In the genomic region with DNA sequence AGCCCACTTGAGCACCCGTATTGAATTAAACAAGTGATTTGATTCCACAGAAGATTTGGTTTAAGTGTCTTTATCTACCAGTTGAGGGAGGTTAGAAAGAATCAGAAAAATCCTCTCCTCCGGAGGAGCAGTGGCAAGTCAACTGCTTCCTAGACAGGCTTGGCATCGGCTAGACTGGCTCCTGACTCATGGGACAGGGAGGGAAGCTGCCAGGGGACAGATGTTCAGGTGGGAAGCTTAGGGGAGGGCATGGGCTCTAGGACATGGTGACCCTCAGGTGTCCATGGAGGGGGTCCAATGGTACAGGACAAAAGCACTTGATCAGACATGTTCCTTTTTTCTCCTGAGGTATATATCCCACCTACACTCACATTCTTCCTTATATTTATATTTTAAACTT, we compare ENCODE assay signal across 24 cellular contexts.
DNase-seq lines count a peak whose midpoint lies in the region; ATAC-seq and TF ChIP-seq lines count a peak whose summit lies in the region.
"Had no signal": no experiment of that assay in that cellular context is flagged by ENCODE, and none has a peak within 500 bp of the region (broad histone marks: within the 10 kb centered on the region; RNA-seq: fewer than 3 reads in every experiment).

No MANE protein-coding gene starts in this region.

- CTCF ChIA-PET in activated CD8-positive, alpha-beta T cell treated with anti-CD3 and anti-CD28 coated beads, Interleukin-2, amount 10 ng/mL, durations not matched to agents 7 days and 5 days (lab: Charles Lee): interaction anchor here (0.7 to 3.5 kb wide), 6 partner anchors 11 to 455 kb away, joined by 3 to 17 read pairs (median 4); no protein-coding TSS in a partner anchor
- CTCF ChIA-PET in activated CD8-positive, alpha-beta T cell treated with anti-CD3 and anti-CD28 coated beads for 36 hours (lab: Charles Lee): interaction anchor here (0.7 to 3.4 kb wide), 4 partner anchors 8 to 167 kb away, joined by 3 to 28 read pairs (median 4); no protein-coding TSS in a partner anchor
- CTCF ChIA-PET in PC-3 (lab: Charles Lee): interaction anchor here (0.7 kb wide), 1 partner anchor 28 kb away, joined by 3 read pairs; no protein-coding TSS in a partner anchor

- ATAC-seq in activated CD8-positive, alpha-beta T cell treated with anti-CD3 and anti-CD28 coated beads, Interleukin-2, amount 10 ng/mL, durations not matched to agents 7 days and 5 days: no peak
- ATAC-seq in activated CD8-positive, alpha-beta T cell treated with anti-CD3 and anti-CD28 coated beads for 36 hours: no peak
- peak; percentile 31; the same call in 1 of the 2 replicates for ATAC-seq in PC-3
- ATAC-seq: Right ventricle myocardium inferior; SK-N-SH treated with all-trans-retinoic acid at 6 μM for 48 hours; stimulated activated naive CD8-positive, alpha-beta T cell treated with anti-CD3 and anti-CD28 coated beads, Interleukin-15, Interleukin-2, amounts not matched to agents 100 U/mL and 50 U/mL, for 24 hours; T-helper 17 cell had no signal

- WGBS in endodermal cell (ENCODE audit: insufficient coverage in 1 of 2, insufficient read length in 1 of 2), 2 experiments: 97 to 100% methylated on average over 3 of the region's 3 CpGs
- 82 to 83% methylated on average over 3 of the region's 3 CpGs for WGBS in thyroid gland, 2 donors

- no TSS peak for BruUV-seq in PC-3 (replicated peaks; lab: Mats Ljungman, UMichigan)

- intact Hi-C loops in activated CD8-positive, alpha-beta T cell treated with anti-CD3 and anti-CD28 coated beads for 36 hours (cut with micrococcal nuclease): no loop called here
- intact Hi-C loops in CD14-positive monocyte (cut with micrococcal nuclease): no loop called here
- intact Hi-C loops in PC-3 (cut with micrococcal nuclease): no loop called here
- intact Hi-C loops in thyroid gland (cut with DNase I): no loop called here

- H3K9me3 Mint-ChIP-seq in activated CD8-positive, alpha-beta T cell treated with anti-CD3 and anti-CD28 coated beads, Interleukin-2, amount 10 ng/mL, durations not matched to agents 7 days and 5 days (ENCODE audit: insufficient read depth): no peaks in the 10 kb centered on the region
- no peaks in the 10 kb centered on the region for H3K9me3 Mint-ChIP-seq in activated CD8-positive, alpha-beta T cell treated with anti-CD3 and anti-CD28 coated beads for 36 hours
- H3K9me3 Mint-ChIP-seq in CD14-positive monocyte: no peaks in the 10 kb centered on the region
- no peaks in the 10 kb centered on the region for H3K9me3 Mint-ChIP-seq in endodermal cell
- H3K9me3 Mint-ChIP-seq: activated CD4-positive, alpha-beta memory T cell treated with anti-CD3 and anti-CD28 coated beads for 36 hours; neural progenitor cell had no signal

- H4K20me1 ChIP-seq in PC-3 (ENCODE audit: low read length): no peaks in the 10 kb centered on the region
- no peaks in the 10 kb centered on the region for H4K20me1 ChIP-seq in MM.1S (ENCODE audit: insufficient read depth, low read length)

- H3K36me3 Mint-ChIP-seq in activated CD8-positive, alpha-beta T cell treated with anti-CD3 and anti-CD28 coated beads, Interleukin-2, amount 10 ng/mL, durations not matched to agents 7 days and 5 days (ENCODE audit: low read depth): peaks cover 74% of the 10 kb centered on the region
- H3K36me3 Mint-ChIP-seq in activated CD8-positive, alpha-beta T cell treated with anti-CD3 and anti-CD28 coated beads for 36 hours (ENCODE audit: low read depth): peaks cover 24% of the 10 kb centered on the region
- peaks cover 92 to 97% of the 10 kb centered on the region in 2 donors for H3K36me3 Mint-ChIP-seq in CD14-positive monocyte
- peaks cover 81% of the 10 kb centered on the region for H3K36me3 Mint-ChIP-seq in endodermal cell (ENCODE audit: low read depth)

- H3K36me3 ChIP-seq in PC-3 (ENCODE audit: low read depth, low read length) (peaks cover 91% of the 10 kb centered on the region), endodermal cell (ENCODE audit: control insufficient read depth, insufficient read depth, low read length) (peaks cover 98% of the 10 kb centered on the region), thyroid gland (peaks cover 14 to 35% of the 10 kb centered on the region in 2 donors), MM.1S (replicated peaks; ENCODE audit: insufficient read depth, low read length) (no peaks in the 10 kb centered on the region)

- no peaks in the 10 kb centered on the region for H3K4me1 ChIP-seq in PC-3 (ENCODE audit: insufficient read depth, low read length)
- no peaks in the 10 kb centered on the region for H3K4me1 ChIP-seq in endodermal cell (ENCODE audit: control insufficient read depth, insufficient read depth, low read length)
- H3K4me1 ChIP-seq in thyroid gland: no peaks in the 10 kb centered on the region
- H3K4me1 ChIP-seq in MM.1S (ENCODE audit: low read length): no peaks in the 10 kb centered on the region
- H3K4me1 ChIP-seq: neural progenitor cell had no signal

- no peaks in the 10 kb centered on the region for H3K27me3 ChIP-seq in PC-3 (ENCODE audit: low read length)
- no peaks in the 10 kb centered on the region for H3K27me3 ChIP-seq in endodermal cell (ENCODE audit: control insufficient read depth, insufficient read depth, low read length, poor library complexity, severe bottlenecking)
- no peaks in the 10 kb centered on the region for H3K27me3 ChIP-seq in thyroid gland
- H3K27me3 ChIP-seq in MM.1S (replicated peaks; ENCODE audit: insufficient read depth, low read length): no peaks in the 10 kb centered on the region
- H3K27me3 ChIP-seq: hepatocyte, neural progenitor cell had no signal

- TF ChIP-seq CTCF in activated CD8-positive, alpha-beta T cell treated with anti-CD3 and anti-CD28 coated beads for 36 hours (IDR thresholded peaks at IDR 0.05): no peak
- TF ChIP-seq CTCF in CD14-positive monocyte (IDR thresholded peaks at IDR 0.05) (no peak), PC-3 (conservative IDR thresholded peaks at IDR 0.05; ENCODE audit: low read depth, low read length) (no peak), endodermal cell (conservative IDR thresholded peaks at IDR 0.05) (no peak), thyroid gland (IDR thresholded peaks at IDR 0.05) (no peak), MM.1S (IDR thresholded peaks at IDR 0.05; ENCODE audit: low read length) (no peak)

- H3K27me3 Mint-ChIP-seq in activated CD8-positive, alpha-beta T cell treated with anti-CD3 and anti-CD28 coated beads, Interleukin-2, amount 10 ng/mL, durations not matched to agents 7 days and 5 days (ENCODE audit: low read depth): no peaks in the 10 kb centered on the region
- no peaks in the 10 kb centered on the region for H3K27me3 Mint-ChIP-seq in activated CD8-positive, alpha-beta T cell treated with anti-CD3 and anti-CD28 coated beads for 36 hours
- H3K27me3 Mint-ChIP-seq in CD14-positive monocyte (ENCODE audit: low read depth in 3 of 3): peaks cover 0 to 2% (median 0%) of the 10 kb centered on the region in 3 donors
- no peaks in the 10 kb centered on the region for H3K27me3 Mint-ChIP-seq in endodermal cell (ENCODE audit: insufficient read depth)
- H3K27me3 Mint-ChIP-seq: activated CD4-positive, alpha-beta memory T cell treated with anti-CD3 and anti-CD28 coated beads for 36 hours; T-helper 17 cell had no signal

- POLR2A ChIA-PET in activated CD8-positive, alpha-beta T cell treated with anti-CD3 and anti-CD28 coated beads, Interleukin-2, amount 10 ng/mL, durations not matched to agents 7 days and 5 days (lab: Charles Lee): interaction anchor here (1.0 kb wide), 1 partner anchor 10 kb away, joined by 3 read pairs; no protein-coding TSS in a partner anchor
- POLR2A ChIA-PET in activated CD8-positive, alpha-beta T cell treated with anti-CD3 and anti-CD28 coated beads for 36 hours (lab: Charles Lee): interaction anchor here (1.3 kb wide), 1 partner anchor 13 kb away, joined by 3 read pairs; no protein-coding TSS in a partner anchor
- POLR2A ChIA-PET in PC-3 (lab: Charles Lee; ENCODE audit: unreplicated experiment): interaction anchor here (0.7 kb wide), 1 partner anchor 127 kb away, joined by 5 read pairs; no protein-coding TSS in a partner anchor

- H3K27ac Mint-ChIP-seq in activated CD8-positive, alpha-beta T cell treated with anti-CD3 and anti-CD28 coated beads, Interleukin-2, amount 10 ng/mL, durations not matched to agents 7 days and 5 days: peak overlapping the region; percentile 18
- no peak overlapping the region for H3K27ac Mint-ChIP-seq in activated CD8-positive, alpha-beta T cell treated with anti-CD3 and anti-CD28 coated beads for 36 hours
- H3K27ac Mint-ChIP-seq in CD14-positive monocyte: peak overlapping the region in 5 of 7 donors; percentile 5 to 73 (median 43)
- H3K27ac Mint-ChIP-seq in endodermal cell: peak overlapping the region; percentile 69
- H3K27ac Mint-ChIP-seq: activated CD4-positive, alpha-beta memory T cell treated with anti-CD3 and anti-CD28 coated beads for 36 hours; neural progenitor cell had no signal

- H3K9ac ChIP-seq in PC-3 (ENCODE audit: low read length) (no peak overlapping the region), endodermal cell (ENCODE audit: extremely low read depth, low read length, poor library complexity, severe bottlenecking) (no peak overlapping the region), MM.1S (ENCODE audit: low read length) (no peak overlapping the region)
- H3K9ac ChIP-seq: neural progenitor cell had no signal

- no peak overlapping the region for H3K4me3 Mint-ChIP-seq in activated CD8-positive, alpha-beta T cell treated with anti-CD3 and anti-CD28 coated beads, Interleukin-2, amount 10 ng/mL, durations not matched to agents 7 days and 5 days
- no peak overlapping the region for H3K4me3 Mint-ChIP-seq in activated CD8-positive, alpha-beta T cell treated with anti-CD3 and anti-CD28 coated beads for 36 hours
- H3K4me3 Mint-ChIP-seq in CD14-positive monocyte (no peak overlapping the region), endodermal cell (no peak overlapping the region)
- H3K4me3 Mint-ChIP-seq: activated CD4-positive, alpha-beta memory T cell treated with anti-CD3 and anti-CD28 coated beads for 36 hours; neural progenitor cell; T-helper 17 cell had no signal

- H3F3A ChIP-seq in PC-3 (ENCODE audit: low read length, unreplicated experiment) (no peaks in the 10 kb centered on the region), MM.1S (ENCODE audit: insufficient read depth, low read length) (no peaks in the 10 kb centered on the region)

- H3K4me1 Mint-ChIP-seq in activated CD8-positive, alpha-beta T cell treated with anti-CD3 and anti-CD28 coated beads, Interleukin-2, amount 10 ng/mL, durations not matched to agents 7 days and 5 days (ENCODE audit: low read depth): peaks cover 6% of the 10 kb centered on the region
- H3K4me1 Mint-ChIP-seq in activated CD8-positive, alpha-beta T cell treated with anti-CD3 and anti-CD28 coated beads for 36 hours (ENCODE audit: low read depth): no peaks in the 10 kb centered on the region
- no peaks in the 10 kb centered on the region for H3K4me1 Mint-ChIP-seq in CD14-positive monocyte
- H3K4me1 Mint-ChIP-seq in endodermal cell: peaks cover 4% of the 10 kb centered on the region

- TF ChIP-seq POLR2A in thyroid gland (IDR thresholded peaks at IDR 0.05): no peak

- H3K27ac ChIP-seq in PC-3 (ENCODE audit: low read length) (no peak overlapping the region), endodermal cell (ENCODE audit: low read depth, low read length) (no peak overlapping the region), thyroid gland (no peak overlapping the region), MM.1S (ENCODE audit: low read length) (no peak overlapping the region)
- H3K27ac ChIP-seq: hepatocyte, neural progenitor cell had no signal

- H3K9me3 ChIP-seq in PC-3 (ENCODE audit: low read length) (no peaks in the 10 kb centered on the region), endodermal cell (ENCODE audit: control insufficient read depth, low read length) (no peaks in the 10 kb centered on the region), thyroid gland (no peaks in the 10 kb centered on the region), MM.1S (replicated peaks; ENCODE audit: insufficient read depth, low read length) (no peaks in the 10 kb centered on the region)

- H3K4me3 ChIP-seq in PC-3 (ENCODE audit: low read length): no peak overlapping the region
- H3K4me3 ChIP-seq in endodermal cell (ENCODE audit: low read length): no peak overlapping the region
- H3K4me3 ChIP-seq in thyroid gland (replicated peaks in 1 of 3): no peak overlapping the region
- no peak overlapping the region for H3K4me3 ChIP-seq in MM.1S (ENCODE audit: low read length)
- H3K4me3 ChIP-seq: hepatocyte, neural progenitor cell had no signal

- H2AFZ ChIP-seq in PC-3 (ENCODE audit: low read length) (no peak overlapping the region), MM.1S (ENCODE audit: low read length) (no peak overlapping the region)
- H2AFZ ChIP-seq: hepatocyte, neural progenitor cell had no signal

- H3K79me2 ChIP-seq in PC-3 (ENCODE audit: low read length): no peaks in the 10 kb centered on the region
- no peaks in the 10 kb centered on the region for H3K79me2 ChIP-seq in MM.1S (ENCODE audit: low read length)
- H3K79me2 ChIP-seq: hepatocyte had no signal

- H3K9me2 ChIP-seq in PC-3 (replicated peaks; ENCODE audit: low read length) (no peaks in the 10 kb centered on the region), MM.1S (replicated peaks; ENCODE audit: insufficient read depth, low read length) (no peaks in the 10 kb centered on the region)

- DNase-seq in activated CD8-positive, alpha-beta T cell treated with anti-CD3 and anti-CD28 coated beads, Interleukin-2, amount 10 ng/mL, durations not matched to agents 7 days and 5 days: no peak
- DNase-seq in activated CD8-positive, alpha-beta T cell treated with anti-CD3 and anti-CD28 coated beads for 36 hours: no peak
- no peak for DNase-seq in CD14-positive monocyte (ENCODE audit: low spot score)
- DNase-seq in PC-3: no peak
- no peak for DNase-seq in endodermal cell
- no peak for DNase-seq in thyroid gland
- DNase-seq in MM.1S: no peak
- no peak for DNase-seq in mucosa of gallbladder (ENCODE audit: low spot score)
- DNase-seq: activated CD4-positive, alpha-beta memory T cell treated with anti-CD3 and anti-CD28 coated beads for 36 hours; activated CD8-positive, alpha-beta memory T cell treated with anti-CD3 and anti-CD28 coated beads, Interleukin-2, amount 50 U/mL, for 48 hours; activated effector memory CD4-positive, alpha-beta T cell treated with Interleukin-2 at 50 U/mL for 16 hours; DND-41; H7; KBM-7; NCI-H2029; NCI-H226; NCI-H69; small intestine; stimulated activated naive CD8-positive, alpha-beta T cell treated with anti-CD3 and anti-CD28 coated beads, Interleukin-15, Interleukin-2, amounts not matched to agents 100 U/mL and 50 U/mL, for 24 hours; T-helper 17 cell had no signal

- H3K4me2 ChIP-seq in PC-3 (ENCODE audit: low read length) (no peak overlapping the region), MM.1S (ENCODE audit: low read depth, low read length) (no peak overlapping the region)
- H3K4me2 ChIP-seq: hepatocyte, neural progenitor cell had no signal
